In the genomic region with DNA sequence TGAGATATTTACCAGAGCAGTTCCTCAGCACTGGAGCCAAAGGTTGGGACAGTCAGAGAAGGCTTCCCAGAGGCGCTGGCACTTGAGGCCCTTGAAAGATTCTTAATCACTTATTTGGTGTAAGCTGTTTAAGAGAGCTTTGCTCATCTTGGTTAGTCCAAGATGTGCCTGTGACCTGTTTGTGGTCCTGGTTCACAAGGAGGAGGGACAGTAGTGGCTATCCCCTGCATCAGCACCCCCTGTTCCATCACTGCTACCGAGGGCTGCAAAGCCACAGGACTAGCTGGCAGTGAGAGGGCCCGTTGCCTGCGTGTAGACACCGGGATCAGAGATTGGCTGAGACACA, we compare ENCODE assay signal across 20 cellular contexts. TPM values are rescaled to one million over a fixed set of nuclear protein-coding genes. Genes with fewer than 3 reads are reported as not detected.
"Had no signal": no experiment of that assay in that cellular context is flagged by ENCODE, and none has a peak within 500 bp of the region (broad histone marks: within the 10 kb centered on the region; RNA-seq: fewer than 3 reads in every experiment).

No MANE protein-coding gene starts in this region.

- H3K4me1 ChIP-seq: sigmoid colon had no signal

- H3K9me3 Mint-ChIP-seq: activated CD4-positive, alpha-beta T cell treated with anti-CD3 and anti-CD28 coated beads, Interleukin-2, amount 10 ng/mL, durations not matched to agents 7 days and 5 days; activated naive CD8-positive, alpha-beta T cell treated with anti-CD3 and anti-CD28 coated beads, Interleukin-2, amount 10 ng/mL, durations not matched to agents 7 days and 5 days; activated T-cell treated with anti-CD3 and anti-CD28 coated beads, Interleukin-2, amount 50 U/mL, for 24 hours; activated T-helper 2 cell treated with anti-CD3 and anti-CD28 coated beads, Interferon-gamma antibody, Interleukin-2, Interleukin-4, amounts not matched to agents 10 μg/mL and 5 μg/mL and 100 μg/mL, durations not matched to agents 14 hours and 24 hours and 36 hours; naive thymus-derived CD8-positive, alpha-beta T cell; stimulated activated naive B cell treated with anti-CD40 and anti-IgM and Interleukin-4, amounts not matched to agents 10 μg/mL and 1 μg/mL and 100 μg/mL, for 72 hours had no signal

- H3K27ac Mint-ChIP-seq: activated CD4-positive, alpha-beta T cell treated with anti-CD3 and anti-CD28 coated beads, Interleukin-2, amount 10 ng/mL, durations not matched to agents 7 days and 5 days; activated CD8-positive, alpha-beta T cell treated with anti-CD3 and anti-CD28 coated beads, Interleukin-2, amount 10 ng/mL, durations not matched to agents 7 days and 5 days; activated naive CD8-positive, alpha-beta T cell treated with anti-CD3 and anti-CD28 coated beads, Interleukin-2, amount 10 ng/mL, durations not matched to agents 7 days and 5 days; activated T-cell treated with anti-CD3 and anti-CD28 coated beads, Interleukin-2, amount 50 U/mL, for 24 hours; activated T-helper 2 cell treated with anti-CD3 and anti-CD28 coated beads, Interferon-gamma antibody, Interleukin-2, Interleukin-4, amounts not matched to agents 10 μg/mL and 5 μg/mL and 100 μg/mL, durations not matched to agents 14 hours and 24 hours and 36 hours; naive thymus-derived CD8-positive, alpha-beta T cell; stimulated activated naive B cell treated with anti-CD40 and anti-IgM and Interleukin-4, amounts not matched to agents 10 μg/mL and 1 μg/mL and 100 μg/mL, for 72 hours had no signal

- H3K4me3 Mint-ChIP-seq: activated CD4-positive, alpha-beta T cell treated with anti-CD3 and anti-CD28 coated beads, Interleukin-2, amount 10 ng/mL, durations not matched to agents 7 days and 5 days; activated CD8-positive, alpha-beta T cell treated with anti-CD3 and anti-CD28 coated beads, Interleukin-2, amount 10 ng/mL, durations not matched to agents 7 days and 5 days; activated naive CD8-positive, alpha-beta T cell treated with anti-CD3 and anti-CD28 coated beads, Interleukin-2, amount 10 ng/mL, durations not matched to agents 7 days and 5 days; activated T-cell treated with anti-CD3 and anti-CD28 coated beads, Interleukin-2, amount 50 U/mL, for 24 hours; naive thymus-derived CD8-positive, alpha-beta T cell; stimulated activated naive B cell treated with anti-CD40 and anti-IgM and Interleukin-4, amounts not matched to agents 10 μg/mL and 1 μg/mL and 100 μg/mL, for 72 hours had no signal

- H3K27me3 ChIP-seq: left lung, ovary, sigmoid colon, tibial nerve had no signal

- H3K27me3 Mint-ChIP-seq: naive thymus-derived CD8-positive, alpha-beta T cell had no signal

- H3K27ac ChIP-seq: left lung, ovary, sigmoid colon, tibial nerve had no signal

- DNase-seq: activated CD4-positive, alpha-beta T cell treated with anti-CD3 and anti-CD28 coated beads, Interleukin-2, amount 10 ng/mL, durations not matched to agents 7 days and 5 days; activated CD8-positive, alpha-beta T cell treated with anti-CD3 and anti-CD28 coated beads, Interleukin-2, amount 10 ng/mL, durations not matched to agents 7 days and 5 days; activated naive CD4-positive, alpha-beta T cell treated with Interleukin-2 at 50 U/mL for 16 hours; activated naive CD8-positive, alpha-beta T cell treated with anti-CD3 and anti-CD28 coated beads, Interleukin-2, amount 10 ng/mL, durations not matched to agents 7 days and 5 days; activated T-cell treated with anti-CD3 and anti-CD28 coated beads, Interleukin-2, amount 50 U/mL, for 24 hours; amygdala; caudate nucleus; erythroblast; foreskin melanocyte; glutamatergic neuron; hypothalamus; left lung; naive thymus-derived CD8-positive, alpha-beta T cell; ovary; sigmoid colon; stimulated activated naive B cell treated with anti-CD40 and anti-IgM and Interleukin-4, amounts not matched to agents 10 μg/mL and 1 μg/mL and 100 μg/mL, for 72 hours; T-helper 1 cell; T-helper 9 cell had no signal

- H3K36me3 ChIP-seq: left lung, ovary, sigmoid colon, tibial nerve had no signal

- H3K4me3 ChIP-seq: left lung, ovary, sigmoid colon, tibial nerve had no signal

- H3K4me1 Mint-ChIP-seq: activated CD4-positive, alpha-beta T cell treated with anti-CD3 and anti-CD28 coated beads, Interleukin-2, amount 10 ng/mL, durations not matched to agents 7 days and 5 days; naive thymus-derived CD8-positive, alpha-beta T cell; stimulated activated naive B cell treated with anti-CD40 and anti-IgM and Interleukin-4, amounts not matched to agents 10 μg/mL and 1 μg/mL and 100 μg/mL, for 72 hours had no signal

- H3K9me3 ChIP-seq: left lung, ovary, sigmoid colon, tibial nerve had no signal

- H3K36me3 Mint-ChIP-seq: activated naive CD8-positive, alpha-beta T cell treated with anti-CD3 and anti-CD28 coated beads, Interleukin-2, amount 10 ng/mL, durations not matched to agents 7 days and 5 days; naive thymus-derived CD8-positive, alpha-beta T cell; stimulated activated naive B cell treated with anti-CD40 and anti-IgM and Interleukin-4, amounts not matched to agents 10 μg/mL and 1 μg/mL and 100 μg/mL, for 72 hours had no signal

- ATAC-seq: activated CD8-positive, alpha-beta T cell treated with anti-CD3 and anti-CD28 coated beads, Interleukin-2, amount 10 ng/mL, durations not matched to agents 7 days and 5 days; naive thymus-derived CD8-positive, alpha-beta T cell; stimulated activated naive B cell treated with anti-CD40 and anti-IgM and Interleukin-4, amounts not matched to agents 10 μg/mL and 1 μg/mL and 100 μg/mL, for 72 hours had no signal

RNA-seq across cellular contexts. Expression of a gene that starts 35.7 kb away (rescaled TPM):
- polyA plus RNA-seq: naive thymus-derived CD8-positive, alpha-beta T cell had no signal
